1 cellular context compared by ENCODE assay signal in the genomic region with DNA sequence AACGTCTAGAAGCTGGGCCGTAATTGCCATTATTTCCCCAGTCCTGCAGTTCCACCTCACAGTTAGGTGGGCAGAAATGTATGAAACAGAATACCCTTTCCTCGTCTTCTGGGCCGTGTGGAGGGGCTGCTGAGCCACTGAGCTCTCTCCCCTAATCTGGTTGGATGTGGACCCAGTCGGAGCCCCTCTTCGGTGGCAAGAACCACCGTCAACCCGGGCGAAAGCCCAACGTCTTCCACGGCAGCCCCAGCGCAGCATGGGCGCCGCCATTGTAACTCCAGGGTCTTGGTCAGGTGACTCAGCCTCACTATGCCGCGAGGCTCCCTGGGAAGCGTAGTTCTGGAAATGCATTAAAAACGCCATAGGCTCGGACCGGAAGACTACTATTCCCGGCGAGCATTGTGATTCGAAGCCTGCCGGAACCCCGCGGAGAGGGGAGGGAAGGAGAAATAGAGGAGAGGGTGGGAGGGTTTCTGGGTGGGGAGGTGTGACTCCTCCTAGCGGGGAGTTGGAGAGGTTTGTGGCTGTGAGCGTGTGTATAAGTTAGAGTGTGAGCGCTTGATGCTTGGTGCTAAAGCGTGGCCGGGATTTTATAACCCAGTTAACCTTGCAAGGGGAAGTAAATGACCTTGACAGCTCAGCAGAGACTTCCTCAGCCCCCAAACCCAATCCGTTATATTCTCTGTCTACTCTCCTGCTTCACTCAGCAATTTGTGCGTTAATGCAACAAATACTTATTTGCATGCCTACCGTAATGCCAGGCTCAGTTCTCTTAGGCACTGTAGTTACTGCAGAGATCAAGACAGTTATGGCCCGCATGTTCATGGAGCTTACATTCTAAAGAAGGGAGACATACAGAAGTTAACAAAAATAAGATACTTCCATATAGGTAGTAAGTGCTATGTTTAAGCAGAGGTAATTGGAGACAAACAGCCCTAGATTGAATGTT.
A peak's percentile ranks its signal among the peaks of the same experiment; 100 is the strongest.
TF ChIP-seq lines count a peak whose summit lies in the region.

A gene with protein sequence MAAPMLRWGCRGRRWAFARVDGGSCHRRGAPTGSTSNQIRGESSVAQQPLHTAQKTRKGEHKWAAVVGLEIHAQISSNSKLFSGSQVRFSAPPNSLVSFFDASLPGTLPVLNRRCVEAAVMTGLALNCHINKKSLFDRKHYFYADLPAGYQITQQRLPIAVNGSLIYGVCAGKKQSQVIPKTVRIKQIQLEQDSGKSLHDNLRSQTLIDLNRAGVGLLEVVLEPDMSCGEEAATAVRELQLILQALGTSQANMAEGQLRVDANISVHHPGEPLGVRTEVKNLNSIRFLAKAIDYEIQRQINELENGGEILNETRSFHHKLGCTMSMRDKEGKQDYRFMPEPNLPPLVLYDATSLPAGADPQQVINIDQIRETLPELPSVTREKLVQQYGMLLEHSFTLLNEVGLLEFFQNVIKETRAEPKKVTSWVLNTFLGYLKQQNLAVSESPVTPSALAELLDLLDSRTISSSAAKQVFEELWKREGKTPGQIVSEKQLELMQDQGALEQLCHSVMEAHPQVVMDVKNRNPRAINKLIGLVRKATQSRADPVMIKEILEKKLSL (minus strand): TSS at position 295 of the 949 bp plus-strand sequence. CDS start 25 bp downstream, at position 270.

TF ChIP-seq in HepG2, 621 proteins besides CTCF, POLR2A, EP300 and RAD21 (continued from another document and continues in another):
- TF ChIP-seq ZNF614 (CRISPR knock-in tag; IDR thresholded peaks at IDR 0.05; ENCODE audit: borderline replicate concordance) (peak; percentile 29; the same call in 1 of the 2 replicates), AHR (CRISPR knock-in tag; IDR thresholded peaks at IDR 0.05) (0 out of 2 replicates have a peak, but pooled peaks have one; percentile 31), ZNF383 (CRISPR knock-in tag; IDR thresholded peaks at IDR 0.05; ENCODE audit: borderline replicate concordance) (no peak), ZC3H4 (CRISPR knock-in tag; IDR thresholded peaks at IDR 0.05; ENCODE audit: borderline replicate concordance) (no peak), SPEN (CRISPR knock-in tag; IDR thresholded peaks at IDR 0.05; ENCODE audit: low read depth) (peak; percentile 57; the same call in 1 of the 2 replicates), ESRRA (CRISPR knock-in tag; IDR thresholded peaks at IDR 0.05; ENCODE audit: low read depth) (no peak), ZBTB7B (CRISPR knock-in tag; IDR thresholded peaks at IDR 0.05) (0 out of 2 replicates have a peak, but pooled peaks have one; percentile 44), ZNF788 (CRISPR knock-in tag; IDR thresholded peaks at IDR 0.05; ENCODE audit: borderline replicate concordance) (peak; percentile 44; the same call in 1 of the 2 replicates), ADNP (CRISPR knock-in tag; IDR thresholded peaks at IDR 0.05) (no peak), HCFC1 (IDR thresholded peaks at IDR 0.05; ENCODE audit: low read depth, low read length) (peak; percentile 97), KDM5B (CRISPR knock-in tag; IDR thresholded peaks at IDR 0.05; ENCODE audit: borderline replicate concordance) (peak; percentile 67; the same call in 1 of the 2 replicates), ATF1 (CRISPR knock-in tag; IDR thresholded peaks at IDR 0.05) (peak; percentile 81), BRD4 (CRISPR knock-in tag; IDR thresholded peaks at IDR 0.05) (no peak), ZEB1 (IDR thresholded peaks at IDR 0.05; ENCODE audit: insufficient replicate concordance, low read depth) (no peak)
- TF ChIP-seq, protein P1, sequence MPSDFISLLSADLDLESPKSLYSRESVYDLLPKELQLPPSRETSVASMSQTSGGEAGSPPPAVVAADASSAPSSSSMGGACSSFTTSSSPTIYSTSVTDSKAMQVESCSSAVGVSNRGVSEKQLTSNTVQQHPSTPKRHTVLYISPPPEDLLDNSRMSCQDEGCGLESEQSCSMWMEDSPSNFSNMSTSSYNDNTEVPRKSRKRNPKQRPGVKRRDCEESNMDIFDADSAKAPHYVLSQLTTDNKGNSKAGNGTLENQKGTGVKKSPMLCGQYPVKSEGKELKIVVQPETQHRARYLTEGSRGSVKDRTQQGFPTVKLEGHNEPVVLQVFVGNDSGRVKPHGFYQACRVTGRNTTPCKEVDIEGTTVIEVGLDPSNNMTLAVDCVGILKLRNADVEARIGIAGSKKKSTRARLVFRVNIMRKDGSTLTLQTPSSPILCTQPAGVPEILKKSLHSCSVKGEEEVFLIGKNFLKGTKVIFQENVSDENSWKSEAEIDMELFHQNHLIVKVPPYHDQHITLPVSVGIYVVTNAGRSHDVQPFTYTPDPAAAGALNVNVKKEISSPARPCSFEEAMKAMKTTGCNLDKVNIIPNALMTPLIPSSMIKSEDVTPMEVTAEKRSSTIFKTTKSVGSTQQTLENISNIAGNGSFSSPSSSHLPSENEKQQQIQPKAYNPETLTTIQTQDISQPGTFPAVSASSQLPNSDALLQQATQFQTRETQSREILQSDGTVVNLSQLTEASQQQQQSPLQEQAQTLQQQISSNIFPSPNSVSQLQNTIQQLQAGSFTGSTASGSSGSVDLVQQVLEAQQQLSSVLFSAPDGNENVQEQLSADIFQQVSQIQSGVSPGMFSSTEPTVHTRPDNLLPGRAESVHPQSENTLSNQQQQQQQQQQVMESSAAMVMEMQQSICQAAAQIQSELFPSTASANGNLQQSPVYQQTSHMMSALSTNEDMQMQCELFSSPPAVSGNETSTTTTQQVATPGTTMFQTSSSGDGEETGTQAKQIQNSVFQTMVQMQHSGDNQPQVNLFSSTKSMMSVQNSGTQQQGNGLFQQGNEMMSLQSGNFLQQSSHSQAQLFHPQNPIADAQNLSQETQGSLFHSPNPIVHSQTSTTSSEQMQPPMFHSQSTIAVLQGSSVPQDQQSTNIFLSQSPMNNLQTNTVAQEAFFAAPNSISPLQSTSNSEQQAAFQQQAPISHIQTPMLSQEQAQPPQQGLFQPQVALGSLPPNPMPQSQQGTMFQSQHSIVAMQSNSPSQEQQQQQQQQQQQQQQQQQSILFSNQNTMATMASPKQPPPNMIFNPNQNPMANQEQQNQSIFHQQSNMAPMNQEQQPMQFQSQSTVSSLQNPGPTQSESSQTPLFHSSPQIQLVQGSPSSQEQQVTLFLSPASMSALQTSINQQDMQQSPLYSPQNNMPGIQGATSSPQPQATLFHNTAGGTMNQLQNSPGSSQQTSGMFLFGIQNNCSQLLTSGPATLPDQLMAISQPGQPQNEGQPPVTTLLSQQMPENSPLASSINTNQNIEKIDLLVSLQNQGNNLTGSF (CRISPR knock-in tag; IDR thresholded peaks at IDR 0.05), result no peak
- TF ChIP-seq, protein P2, sequence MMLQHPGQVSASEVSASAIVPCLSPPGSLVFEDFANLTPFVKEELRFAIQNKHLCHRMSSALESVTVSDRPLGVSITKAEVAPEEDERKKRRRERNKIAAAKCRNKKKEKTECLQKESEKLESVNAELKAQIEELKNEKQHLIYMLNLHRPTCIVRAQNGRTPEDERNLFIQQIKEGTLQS (CRISPR knock-in tag; IDR thresholded peaks at IDR 0.05), result no peak
- TF ChIP-seq, protein P3, sequence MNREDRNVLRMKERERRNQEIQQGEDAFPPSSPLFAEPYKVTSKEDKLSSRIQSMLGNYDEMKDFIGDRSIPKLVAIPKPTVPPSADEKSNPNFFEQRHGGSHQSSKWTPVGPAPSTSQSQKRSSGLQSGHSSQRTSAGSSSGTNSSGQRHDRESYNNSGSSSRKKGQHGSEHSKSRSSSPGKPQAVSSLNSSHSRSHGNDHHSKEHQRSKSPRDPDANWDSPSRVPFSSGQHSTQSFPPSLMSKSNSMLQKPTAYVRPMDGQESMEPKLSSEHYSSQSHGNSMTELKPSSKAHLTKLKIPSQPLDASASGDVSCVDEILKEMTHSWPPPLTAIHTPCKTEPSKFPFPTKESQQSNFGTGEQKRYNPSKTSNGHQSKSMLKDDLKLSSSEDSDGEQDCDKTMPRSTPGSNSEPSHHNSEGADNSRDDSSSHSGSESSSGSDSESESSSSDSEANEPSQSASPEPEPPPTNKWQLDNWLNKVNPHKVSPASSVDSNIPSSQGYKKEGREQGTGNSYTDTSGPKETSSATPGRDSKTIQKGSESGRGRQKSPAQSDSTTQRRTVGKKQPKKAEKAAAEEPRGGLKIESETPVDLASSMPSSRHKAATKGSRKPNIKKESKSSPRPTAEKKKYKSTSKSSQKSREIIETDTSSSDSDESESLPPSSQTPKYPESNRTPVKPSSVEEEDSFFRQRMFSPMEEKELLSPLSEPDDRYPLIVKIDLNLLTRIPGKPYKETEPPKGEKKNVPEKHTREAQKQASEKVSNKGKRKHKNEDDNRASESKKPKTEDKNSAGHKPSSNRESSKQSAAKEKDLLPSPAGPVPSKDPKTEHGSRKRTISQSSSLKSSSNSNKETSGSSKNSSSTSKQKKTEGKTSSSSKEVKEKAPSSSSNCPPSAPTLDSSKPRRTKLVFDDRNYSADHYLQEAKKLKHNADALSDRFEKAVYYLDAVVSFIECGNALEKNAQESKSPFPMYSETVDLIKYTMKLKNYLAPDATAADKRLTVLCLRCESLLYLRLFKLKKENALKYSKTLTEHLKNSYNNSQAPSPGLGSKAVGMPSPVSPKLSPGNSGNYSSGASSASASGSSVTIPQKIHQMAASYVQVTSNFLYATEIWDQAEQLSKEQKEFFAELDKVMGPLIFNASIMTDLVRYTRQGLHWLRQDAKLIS (CRISPR knock-in tag; IDR thresholded peaks at IDR 0.05), result no peak
- TF ChIP-seq, protein P4, sequence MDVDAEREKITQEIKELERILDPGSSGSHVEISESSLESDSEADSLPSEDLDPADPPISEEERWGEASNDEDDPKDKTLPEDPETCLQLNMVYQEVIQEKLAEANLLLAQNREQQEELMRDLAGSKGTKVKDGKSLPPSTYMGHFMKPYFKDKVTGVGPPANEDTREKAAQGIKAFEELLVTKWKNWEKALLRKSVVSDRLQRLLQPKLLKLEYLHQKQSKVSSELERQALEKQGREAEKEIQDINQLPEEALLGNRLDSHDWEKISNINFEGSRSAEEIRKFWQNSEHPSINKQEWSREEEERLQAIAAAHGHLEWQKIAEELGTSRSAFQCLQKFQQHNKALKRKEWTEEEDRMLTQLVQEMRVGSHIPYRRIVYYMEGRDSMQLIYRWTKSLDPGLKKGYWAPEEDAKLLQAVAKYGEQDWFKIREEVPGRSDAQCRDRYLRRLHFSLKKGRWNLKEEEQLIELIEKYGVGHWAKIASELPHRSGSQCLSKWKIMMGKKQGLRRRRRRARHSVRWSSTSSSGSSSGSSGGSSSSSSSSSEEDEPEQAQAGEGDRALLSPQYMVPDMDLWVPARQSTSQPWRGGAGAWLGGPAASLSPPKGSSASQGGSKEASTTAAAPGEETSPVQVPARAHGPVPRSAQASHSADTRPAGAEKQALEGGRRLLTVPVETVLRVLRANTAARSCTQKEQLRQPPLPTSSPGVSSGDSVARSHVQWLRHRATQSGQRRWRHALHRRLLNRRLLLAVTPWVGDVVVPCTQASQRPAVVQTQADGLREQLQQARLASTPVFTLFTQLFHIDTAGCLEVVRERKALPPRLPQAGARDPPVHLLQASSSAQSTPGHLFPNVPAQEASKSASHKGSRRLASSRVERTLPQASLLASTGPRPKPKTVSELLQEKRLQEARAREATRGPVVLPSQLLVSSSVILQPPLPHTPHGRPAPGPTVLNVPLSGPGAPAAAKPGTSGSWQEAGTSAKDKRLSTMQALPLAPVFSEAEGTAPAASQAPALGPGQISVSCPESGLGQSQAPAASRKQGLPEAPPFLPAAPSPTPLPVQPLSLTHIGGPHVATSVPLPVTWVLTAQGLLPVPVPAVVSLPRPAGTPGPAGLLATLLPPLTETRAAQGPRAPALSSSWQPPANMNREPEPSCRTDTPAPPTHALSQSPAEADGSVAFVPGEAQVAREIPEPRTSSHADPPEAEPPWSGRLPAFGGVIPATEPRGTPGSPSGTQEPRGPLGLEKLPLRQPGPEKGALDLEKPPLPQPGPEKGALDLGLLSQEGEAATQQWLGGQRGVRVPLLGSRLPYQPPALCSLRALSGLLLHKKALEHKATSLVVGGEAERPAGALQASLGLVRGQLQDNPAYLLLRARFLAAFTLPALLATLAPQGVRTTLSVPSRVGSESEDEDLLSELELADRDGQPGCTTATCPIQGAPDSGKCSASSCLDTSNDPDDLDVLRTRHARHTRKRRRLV (CRISPR knock-in tag; IDR thresholded peaks at IDR 0.05), result no peak; the same call in 1 of the 2 replicates
- TF ChIP-seq, protein P5, sequence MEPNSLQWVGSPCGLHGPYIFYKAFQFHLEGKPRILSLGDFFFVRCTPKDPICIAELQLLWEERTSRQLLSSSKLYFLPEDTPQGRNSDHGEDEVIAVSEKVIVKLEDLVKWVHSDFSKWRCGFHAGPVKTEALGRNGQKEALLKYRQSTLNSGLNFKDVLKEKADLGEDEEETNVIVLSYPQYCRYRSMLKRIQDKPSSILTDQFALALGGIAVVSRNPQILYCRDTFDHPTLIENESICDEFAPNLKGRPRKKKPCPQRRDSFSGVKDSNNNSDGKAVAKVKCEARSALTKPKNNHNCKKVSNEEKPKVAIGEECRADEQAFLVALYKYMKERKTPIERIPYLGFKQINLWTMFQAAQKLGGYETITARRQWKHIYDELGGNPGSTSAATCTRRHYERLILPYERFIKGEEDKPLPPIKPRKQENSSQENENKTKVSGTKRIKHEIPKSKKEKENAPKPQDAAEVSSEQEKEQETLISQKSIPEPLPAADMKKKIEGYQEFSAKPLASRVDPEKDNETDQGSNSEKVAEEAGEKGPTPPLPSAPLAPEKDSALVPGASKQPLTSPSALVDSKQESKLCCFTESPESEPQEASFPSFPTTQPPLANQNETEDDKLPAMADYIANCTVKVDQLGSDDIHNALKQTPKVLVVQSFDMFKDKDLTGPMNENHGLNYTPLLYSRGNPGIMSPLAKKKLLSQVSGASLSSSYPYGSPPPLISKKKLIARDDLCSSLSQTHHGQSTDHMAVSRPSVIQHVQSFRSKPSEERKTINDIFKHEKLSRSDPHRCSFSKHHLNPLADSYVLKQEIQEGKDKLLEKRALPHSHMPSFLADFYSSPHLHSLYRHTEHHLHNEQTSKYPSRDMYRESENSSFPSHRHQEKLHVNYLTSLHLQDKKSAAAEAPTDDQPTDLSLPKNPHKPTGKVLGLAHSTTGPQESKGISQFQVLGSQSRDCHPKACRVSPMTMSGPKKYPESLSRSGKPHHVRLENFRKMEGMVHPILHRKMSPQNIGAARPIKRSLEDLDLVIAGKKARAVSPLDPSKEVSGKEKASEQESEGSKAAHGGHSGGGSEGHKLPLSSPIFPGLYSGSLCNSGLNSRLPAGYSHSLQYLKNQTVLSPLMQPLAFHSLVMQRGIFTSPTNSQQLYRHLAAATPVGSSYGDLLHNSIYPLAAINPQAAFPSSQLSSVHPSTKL (CRISPR knock-in tag; IDR thresholded peaks at IDR 0.05), result peak; percentile 39; the same call in 1 of the 2 replicates
- TF ChIP-seq, protein P6, sequence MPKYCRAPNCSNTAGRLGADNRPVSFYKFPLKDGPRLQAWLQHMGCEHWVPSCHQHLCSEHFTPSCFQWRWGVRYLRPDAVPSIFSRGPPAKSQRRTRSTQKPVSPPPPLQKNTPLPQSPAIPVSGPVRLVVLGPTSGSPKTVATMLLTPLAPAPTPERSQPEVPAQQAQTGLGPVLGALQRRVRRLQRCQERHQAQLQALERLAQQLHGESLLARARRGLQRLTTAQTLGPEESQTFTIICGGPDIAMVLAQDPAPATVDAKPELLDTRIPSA (CRISPR knock-in tag; IDR thresholded peaks at IDR 0.05; ENCODE audit: borderline replicate concordance), result no peak
- TF ChIP-seq, protein P7, sequence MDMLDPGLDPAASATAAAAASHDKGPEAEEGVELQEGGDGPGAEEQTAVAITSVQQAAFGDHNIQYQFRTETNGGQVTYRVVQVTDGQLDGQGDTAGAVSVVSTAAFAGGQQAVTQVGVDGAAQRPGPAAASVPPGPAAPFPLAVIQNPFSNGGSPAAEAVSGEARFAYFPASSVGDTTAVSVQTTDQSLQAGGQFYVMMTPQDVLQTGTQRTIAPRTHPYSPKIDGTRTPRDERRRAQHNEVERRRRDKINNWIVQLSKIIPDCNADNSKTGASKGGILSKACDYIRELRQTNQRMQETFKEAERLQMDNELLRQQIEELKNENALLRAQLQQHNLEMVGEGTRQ (IDR thresholded peaks at IDR 0.05; ENCODE audit: low read depth, low read length), result peak; percentile 83
- TF ChIP-seq, protein P7 (CRISPR knock-in tag; IDR thresholded peaks at IDR 0.05; ENCODE audit: borderline replicate concordance), result peak; percentile 97; the same call in 1 of the 2 replicates
